1 cellular context compared by ENCODE assay signal in genomic region chr2:185785851-185786473, GRCh38.
A peak's percentile ranks its signal among the peaks of the same experiment; 100 is the strongest.
TF ChIP-seq lines count a peak whose summit lies in the region.

No MANE protein-coding gene starts in this region.

TF ChIP-seq in GM12878, 131 proteins besides CTCF, POLR2A, EP300 and RAD21 (continued from another document):
- no peak for TF ChIP-seq BHLHE40 (IDR thresholded peaks at IDR 0.05; ENCODE audit: borderline replicate concordance in 1 of 2, low read depth in 2 of 2, low read length in 1 of 2)
- peak; percentile 43; the same call in 1 of the 2 replicates for TF ChIP-seq RUNX3 (IDR thresholded peaks at IDR 0.05; ENCODE audit: low read length)
- peak; percentile 72 for TF ChIP-seq ATF7 (IDR thresholded peaks at IDR 0.05; ENCODE audit: low read depth)
- TF ChIP-seq NKRF (conservative IDR thresholded peaks at IDR 0.05), result no peak
- peak; percentile 82 for TF ChIP-seq SPI1 (IDR thresholded peaks at IDR 0.05; ENCODE audit: borderline replicate concordance, insufficient read depth, low read depth, low read length)
- peak; percentile 54; the same call in 1 of the 2 replicates for TF ChIP-seq BMI1 (IDR thresholded peaks at IDR 0.05; ENCODE audit: borderline replicate concordance)
- peak; percentile 89; the same call in 1 of the 2 replicates for TF ChIP-seq DPF2 (IDR thresholded peaks at IDR 0.05)
- TF ChIP-seq CBX3 (IDR thresholded peaks at IDR 0.05; ENCODE audit: borderline replicate concordance, low read depth), result no peak
- no peak for TF ChIP-seq PRDM15 (CRISPR knock-in tag; IDR thresholded peaks at IDR 0.05)
- TF ChIP-seq MEF2B (IDR thresholded peaks at IDR 0.05; ENCODE audit: partially characterized antibody, poor library complexity, severe bottlenecking), result peak; percentile 15
- TF ChIP-seq IKZF2 (IDR thresholded peaks at IDR 0.05), result 0 out of 4 replicates have a peak, but pooled peaks of 1 of the 2 experiments have one; percentile 26
- TF ChIP-seq CEBPZ (IDR thresholded peaks at IDR 0.05; ENCODE audit: low read depth, low read length), result no peak
- TF ChIP-seq JUNB (IDR thresholded peaks at IDR 0.05), result peak; percentile 83
- 0 out of 2 replicates have a peak, but pooled peaks have one; percentile 22 for TF ChIP-seq IKZF1 (conservative IDR thresholded peaks at IDR 0.05)
- TF ChIP-seq RELB (IDR thresholded peaks at IDR 0.05; ENCODE audit: low read depth), result peak; percentile 56; the same call in 1 of the 2 replicates
